Comparison of ENCODE assay signal across 11 cellular contexts in genomic region chr1:183589836-183590224, GRCh38. TPM values are rescaled to one million over a fixed set of nuclear protein-coding genes. Genes with fewer than 3 reads are reported as not detected.
A peak's percentile ranks its signal among the peaks of the same experiment; 100 is the strongest.
DNase-seq lines count a peak whose midpoint lies in the region; ATAC-seq, FAIRE-seq and TF ChIP-seq lines count a peak whose summit lies in the region.
"Had no signal": no experiment of that assay in that cellular context is flagged by ENCODE, and none has a peak within 500 bp of the region (broad histone marks: within the 10 kb centered on the region; RNA-seq: fewer than 3 reads in every experiment).

No MANE protein-coding gene starts in this region.

- no peaks in the 10 kb centered on the region for H3K79me2 ChIP-seq in HepG2 (ENCODE audit: insufficient read depth, low read length)

- H3K4me1 ChIP-seq in liver (ENCODE audit: control insufficient read depth in 4 of 4, insufficient read depth in 4 of 4, low read length in 3 of 4) (peaks cover 0 to 3% (median 0%) of the 10 kb centered on the region in 4 donors), HepG2 (ENCODE audit: insufficient read depth, low read length) (no peaks in the 10 kb centered on the region), vagina (peaks cover 26% of the 10 kb centered on the region)
- H3K4me1 ChIP-seq: tibial artery had no signal

- H3K9ac ChIP-seq in liver (ENCODE audit: low read depth in 1 of 2, low read length in 2 of 2) (no peak overlapping the region), HepG2 (ENCODE audit: insufficient read depth, low read depth, low read length) (no peak overlapping the region)

- H3K4me2 ChIP-seq in HepG2 (ENCODE audit: low read depth, low read length): no peak overlapping the region

- BruUV-seq in HepG2 (replicated peaks; lab: Mats Ljungman, UMichigan): no TSS peak

- intact Hi-C loops in HepG2 (cut with micrococcal nuclease; ENCODE audit: unreplicated experiment): no loop called here
- intact Hi-C loops in vagina (cut with DNase I): no loop called here

- no peak for FAIRE-seq in HepG2 (lab: Jason Lieb, UNC)

- H3K9me3 ChIP-seq in liver (ENCODE audit: control insufficient read depth in 4 of 4, low read length in 3 of 4) (no peaks in the 10 kb centered on the region), HepG2 (ENCODE audit: low read length) (no peaks in the 10 kb centered on the region), vagina (no peaks in the 10 kb centered on the region)
- H3K9me3 ChIP-seq: tibial artery had no signal

- H3K36me3 ChIP-seq in liver (ENCODE audit: control insufficient read depth in 4 of 4, insufficient read depth in 3 of 4, low read depth in 1 of 4, low read length in 3 of 4) (no peaks in the 10 kb centered on the region), HepG2 (replicated peaks in 1 of 2; ENCODE audit: control insufficient read depth in 1 of 2, insufficient read depth in 2 of 2, low read length in 2 of 2) (no peaks in the 10 kb centered on the region), vagina (no peaks in the 10 kb centered on the region)
- H3K36me3 ChIP-seq: tibial artery had no signal

- no peak overlapping the region for H2AFZ ChIP-seq in HepG2 (ENCODE audit: low read length)

- no peak overlapping the region for H3K4me3 ChIP-seq in liver (ENCODE audit: low read depth in 1 of 3, low read length in 3 of 3)
- H3K4me3 ChIP-seq in HepG2 (replicated peaks in 1 of 3; ENCODE audit: insufficient read depth in 1 of 3, low read depth in 2 of 3, low read length in 3 of 3): no peak overlapping the region
- H3K4me3 ChIP-seq in HL-60 (replicated peaks; ENCODE audit: insufficient read depth, low read length): peak overlapping the region; percentile 37
- H3K4me3 ChIP-seq in vagina: peak overlapping the region in 1 of 2 donors; percentile 11

- POLR2A ChIA-PET in HepG2 (lab: Yijun Ruan, JAX): no interaction called here

- TF ChIP-seq POLR2A in HepG2 (IDR thresholded peaks at IDR 0.05; ENCODE audit: insufficient read depth in 1 of 2, low read depth in 2 of 2, low read length in 2 of 2) (no peak), vagina (IDR thresholded peaks at IDR 0.05) (no peak)

- ATAC-seq in HepG2: no peak

- no peak for DNase-seq in HepG2 (ENCODE audit: low spot score)
- DNase-seq in HL-60 (ENCODE audit: low read depth in 1 of 2, low spot score in 1 of 2): no peak
- DNase-seq in epithelial cell of prostate (ENCODE audit: low read depth, low spot score): no peak
- DNase-seq in vagina (ENCODE audit: extremely low spot score in 2 of 2): no peak
- DNase-seq in NCI-H1105 (lab: John Stamatoyannopoulos, UW): no peak
- no peak for DNase-seq in SKM-1 treated with dmso at 0.1 percent for 144 hours (lab: John Stamatoyannopoulos, UW; ENCODE audit: unreplicated experiment)
- DNase-seq in globus pallidus (ENCODE audit: low spot score): no peak
- DNase-seq: CD8-positive, alpha-beta memory T cell; posterior cingulate gyrus; tibial artery had no signal

- H3K27me3 ChIP-seq in liver (ENCODE audit: control insufficient read depth in 4 of 4, insufficient read depth in 4 of 4, low read length in 3 of 4) (no peaks in the 10 kb centered on the region), HepG2 (ENCODE audit: control insufficient read depth in 1 of 2, insufficient read depth in 2 of 2, low read length in 2 of 2) (peaks cover 1 to 14% of the 10 kb centered on the region in 2 experiments; a peak in 4 of 5 replicates), HL-60 (ENCODE audit: insufficient read depth, poor library complexity, severe bottlenecking) (no peaks in the 10 kb centered on the region), vagina (no peaks in the 10 kb centered on the region)
- H3K27me3 ChIP-seq: tibial artery had no signal

- H4K20me1 ChIP-seq in HepG2 (ENCODE audit: insufficient read depth, low read length): no peaks in the 10 kb centered on the region

- in situ Hi-C loops in HepG2 (cut with HindIII; ENCODE audit: extremely low pct_ligation_motif_present, low pct_unique_long_range_greater_than_20kb): no loop called here

- 85% methylated on average over 4 of the region's 4 CpGs for WGBS in liver
- WGBS in HepG2 (ENCODE audit: low lambda C conversion rate): 37% methylated on average over 4 of the region's 4 CpGs

- TF ChIP-seq EP300 in HepG2 (IDR thresholded peaks at IDR 0.05; ENCODE audit: low read depth in 2 of 2, low read length in 2 of 2): no peak
- no peak for TF ChIP-seq EP300 in HepG2 (CRISPR knock-in tag; IDR thresholded peaks at IDR 0.05; ENCODE audit: borderline replicate concordance)

- TF ChIP-seq RAD21 in liver (IDR thresholded peaks at IDR 0.05) (no peak), HepG2 (CRISPR knock-in tag; IDR thresholded peaks at IDR 0.05) (no peak)

- TF ChIP-seq CTCF in liver (IDR thresholded peaks at IDR 0.05; ENCODE audit: low read depth, low read length, missing input control) (no peak), HepG2 (CRISPR knock-in tag; IDR thresholded peaks at IDR 0.05) (no peak), HL-60 (IDR thresholded peaks at IDR 0.05; ENCODE audit: insufficient read depth, low read length) (no peak), vagina (IDR thresholded peaks at IDR 0.05) (no peak)

- peak overlapping the region; percentile 44 to 57 for H3K27ac ChIP-seq in liver (ENCODE audit: low read depth in 1 of 2, low read length in 2 of 2)
- no peak overlapping the region for H3K27ac ChIP-seq in HepG2 (ENCODE audit: extremely low read length, insufficient read depth, low read length)
- peak overlapping the region; percentile 85 for H3K27ac ChIP-seq in HL-60 (replicated peaks)
- H3K27ac ChIP-seq in epithelial cell of prostate: peak overlapping the region; percentile 90
- H3K27ac ChIP-seq in vagina: peak overlapping the region; percentile 29
- H3K27ac ChIP-seq: tibial artery had no signal

- CTCF ChIA-PET in HepG2 (lab: Yijun Ruan, JAX; ENCODE audit: low intra/inter-chr PET ratio, low total read pairs): no interaction called here

TF ChIP-seq in liver, 16 proteins besides CTCF, POLR2A, EP300 and RAD21 (continues in another document):
- TF ChIP-seq JUND (IDR thresholded peaks at IDR 0.05): no peak

TF ChIP-seq in HepG2, 621 proteins besides CTCF, POLR2A, EP300 and RAD21 (continues in another document):
- TF ChIP-seq PITX1 (CRISPR knock-in tag; IDR thresholded peaks at IDR 0.05) (no peak), SKI (IDR thresholded peaks at IDR 0.05; ENCODE audit: partially characterized antibody) (no peak), ZMYM3 (CRISPR knock-in tag; IDR thresholded peaks at IDR 0.05) (no peak), MLLT10 (CRISPR knock-in tag; IDR thresholded peaks at IDR 0.05) (no peak), ATRX (CRISPR knock-in tag; IDR thresholded peaks at IDR 0.05; ENCODE audit: borderline replicate concordance) (no peak)

RNA-seq across cellular contexts. Expression of gene NCF2, which starts 0.4 kb away (rescaled TPM):
- total RNA-seq in liver (10 to 100 TPM; 11.5 to 15.1 TPM), HepG2 (2016; rRNA removed; fragmentation: Illumina TruSeq; extraction: Trizol) (0.46 and 1.1 TPM in 2 replicates), vagina (12.5 TPM)
- polyA plus RNA-seq in liver (1 to 10 TPM; 1.2 to 3.4 TPM), HepG2 (2011; rRNA removed) (0.18 and 0.25 TPM in 2 replicates)
- 0.26 and 0.30 TPM in 2 replicates for total RNA-seq in HepG2 (2016; cell fraction: cytosol; rRNA removed; fragmentation: Illumina TruSeq; extraction: Trizol; ENCODE audit: low read depth)
- 0.37 and 0.41 TPM in 2 replicates for total RNA-seq in HepG2 (2016; cell fraction: insoluble cytoplasmic fraction; rRNA removed; fragmentation: Illumina TruSeq; extraction: Trizol)
- 0.14 and 0.19 TPM in 2 replicates for total RNA-seq in HepG2 (2016; cell fraction: membrane; rRNA removed; fragmentation: Illumina TruSeq; extraction: Trizol)
- total RNA-seq in HepG2 (2016; cell fraction: nucleus; rRNA removed; fragmentation: Illumina TruSeq; extraction: Trizol): not detected in 2 replicates
- 0.50 and 0.68 TPM in 2 replicates for polyA plus RNA-seq in HepG2 (2011; cell fraction: cytosol; rRNA removed)
- 0.10 and 0.35 TPM in 2 replicates for polyA plus RNA-seq in HepG2 (2011; cell fraction: nucleus; rRNA removed)
- polyA plus RNA-seq in HepG2 (2012): 0.21 and 0.25 TPM in 2 replicates
- polyA plus RNA-seq in HepG2 (2016; cell fraction: cytosol; fragmentation: Illumina TruSeq; extraction: Trizol; ENCODE audit: low read depth): 0.14 and 0.24 TPM in 2 replicates
- polyA plus RNA-seq in HepG2 (2016; cell fraction: insoluble cytoplasmic fraction; fragmentation: Illumina TruSeq; extraction: Trizol; ENCODE audit: low read depth): 0.27 and 1.4 TPM in 2 replicates
- polyA plus RNA-seq in HepG2 (2016; cell fraction: membrane; fragmentation: Illumina TruSeq; extraction: Trizol; ENCODE audit: low read depth): 0.43 and 0.53 TPM in 2 replicates
- polyA plus RNA-seq in HepG2 (2016; cell fraction: nucleus; fragmentation: Illumina TruSeq; extraction: Trizol; ENCODE audit: insufficient read depth, low read depth): 0.72 TPM in 1 of 2 replicates, not detected in the other
- polyA minus RNA-seq in HepG2 (2011; rRNA and poly(A)+ RNA removed; ENCODE audit: low replicate concordance): 3.3 TPM in 1 of 2 replicates, not detected in the other
- not detected in 2 replicates for polyA minus RNA-seq in HepG2 (2011; cell fraction: cytosol; rRNA and poly(A)+ RNA removed)
- not detected in 2 replicates for polyA minus RNA-seq in HepG2 (2011; cell fraction: nucleus; rRNA and poly(A)+ RNA removed)

RNA-seq across cellular contexts. Expression of gene ARPC5, which starts 45.8 kb away (rescaled TPM):
- 10 to 100 TPM; 34.9 to 60.1 TPM for total RNA-seq in liver
- 10 to 100 TPM; 48.5 to 67.0 TPM for polyA plus RNA-seq in liver
- 106 and 148 TPM in 2 replicates for total RNA-seq in HepG2 (2016; rRNA removed; fragmentation: Illumina TruSeq; extraction: Trizol)
- total RNA-seq in HepG2 (2016; cell fraction: cytosol; rRNA removed; fragmentation: Illumina TruSeq; extraction: Trizol; ENCODE audit: low read depth): 8.0 and 11.5 TPM in 2 replicates
- total RNA-seq in HepG2 (2016; cell fraction: insoluble cytoplasmic fraction; rRNA removed; fragmentation: Illumina TruSeq; extraction: Trizol): 110 and 163 TPM in 2 replicates
- total RNA-seq in HepG2 (2016; cell fraction: membrane; rRNA removed; fragmentation: Illumina TruSeq; extraction: Trizol): 39.6 and 47.2 TPM in 2 replicates
- total RNA-seq in HepG2 (2016; cell fraction: nucleus; rRNA removed; fragmentation: Illumina TruSeq; extraction: Trizol): 45.8 TPM in 2 replicates
- 40.1 and 48.4 TPM in 2 replicates for polyA plus RNA-seq in HepG2 (2011; rRNA removed)
- 21.1 and 33.4 TPM in 2 replicates for polyA plus RNA-seq in HepG2 (2011; cell fraction: cytosol; rRNA removed)
- 7.7 and 10.0 TPM in 2 replicates for polyA plus RNA-seq in HepG2 (2011; cell fraction: nucleus; rRNA removed)
- 50.2 and 53.9 TPM in 2 replicates for polyA plus RNA-seq in HepG2 (2012)
- 8.8 and 9.5 TPM in 2 replicates for polyA plus RNA-seq in HepG2 (2016; cell fraction: cytosol; fragmentation: Illumina TruSeq; extraction: Trizol; ENCODE audit: low read depth)
- 146 and 157 TPM in 2 replicates for polyA plus RNA-seq in HepG2 (2016; cell fraction: insoluble cytoplasmic fraction; fragmentation: Illumina TruSeq; extraction: Trizol; ENCODE audit: low read depth)
- polyA plus RNA-seq in HepG2 (2016; cell fraction: membrane; fragmentation: Illumina TruSeq; extraction: Trizol; ENCODE audit: low read depth): 29.5 and 30.2 TPM in 2 replicates
- 58.8 and 62.7 TPM in 2 replicates for polyA plus RNA-seq in HepG2 (2016; cell fraction: nucleus; fragmentation: Illumina TruSeq; extraction: Trizol; ENCODE audit: insufficient read depth, low read depth)
- 16.7 and 70.1 TPM in 2 replicates for polyA minus RNA-seq in HepG2 (2011; rRNA and poly(A)+ RNA removed; ENCODE audit: low replicate concordance)
- polyA minus RNA-seq in HepG2 (2011; cell fraction: cytosol; rRNA and poly(A)+ RNA removed): 28.3 and 29.7 TPM in 2 replicates
- polyA minus RNA-seq in HepG2 (2011; cell fraction: nucleus; rRNA and poly(A)+ RNA removed): 44.3 and 44.4 TPM in 2 replicates
- total RNA-seq in vagina: 48.4 TPM
